In the genomic region with DNA sequence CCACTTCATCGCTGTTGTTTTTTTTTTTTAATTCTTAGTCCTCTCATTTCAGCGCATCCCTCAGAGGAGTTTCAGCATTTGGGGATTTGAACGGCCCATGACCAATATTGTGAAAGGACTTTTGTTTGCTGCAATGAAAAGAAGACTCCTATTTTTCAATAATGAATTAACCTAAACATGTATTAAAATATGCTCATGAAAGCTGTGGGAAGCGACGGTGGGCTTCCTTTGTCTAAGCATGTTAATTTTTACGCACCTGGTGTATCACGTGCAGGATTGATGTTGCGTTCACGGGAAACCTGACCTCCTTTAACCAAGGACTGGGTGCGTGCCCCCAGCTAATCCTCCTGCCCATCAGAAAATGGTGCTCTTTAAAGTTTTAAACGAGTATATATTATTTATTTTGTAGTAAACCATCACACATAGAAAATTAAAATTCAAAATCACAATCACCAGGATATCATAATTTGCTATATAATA, we compare ENCODE assay signal across 2 cellular contexts.
TF ChIP-seq lines count a peak whose summit lies in the region.

No MANE protein-coding gene starts in this region.

TF ChIP-seq in SK-N-SH, 30 proteins besides CTCF, POLR2A, EP300 and RAD21 (continued from another document):
- TF ChIP-seq FOXJ3 (CRISPR knock-in tag; IDR thresholded peaks at IDR 0.05) (no peak), GABPA (IDR thresholded peaks at IDR 0.05; ENCODE audit: low read depth) (no peak), TEAD4 (IDR thresholded peaks at IDR 0.05; ENCODE audit: borderline replicate concordance, insufficient read depth) (no peak), MXI1 (IDR thresholded peaks at IDR 0.05; ENCODE audit: low read depth, low read length) (no peak), GATA2 (CRISPR knock-in tag; IDR thresholded peaks at IDR 0.05) (no peak), RXRA (IDR thresholded peaks at IDR 0.05; ENCODE audit: borderline replicate concordance, low read depth) (no peak), ELF1 (IDR thresholded peaks at IDR 0.05) (no peak), SMC3 (IDR thresholded peaks at IDR 0.05; ENCODE audit: low read depth, low read length) (no peak), NFIC (IDR thresholded peaks at IDR 0.05; ENCODE audit: borderline replicate concordance) (no peak), EZH2phosphoT487 (IDR thresholded peaks at IDR 0.05; ENCODE audit: borderline replicate concordance, low read depth) (no peak), YY1 (IDR thresholded peaks at IDR 0.05; ENCODE audit: low read depth) (no peak), FOSL2 (IDR thresholded peaks at IDR 0.05; ENCODE audit: borderline replicate concordance, low read depth) (no peak), TCF12 (IDR thresholded peaks at IDR 0.05) (no peak)
- TF ChIP-seq, protein P1, sequence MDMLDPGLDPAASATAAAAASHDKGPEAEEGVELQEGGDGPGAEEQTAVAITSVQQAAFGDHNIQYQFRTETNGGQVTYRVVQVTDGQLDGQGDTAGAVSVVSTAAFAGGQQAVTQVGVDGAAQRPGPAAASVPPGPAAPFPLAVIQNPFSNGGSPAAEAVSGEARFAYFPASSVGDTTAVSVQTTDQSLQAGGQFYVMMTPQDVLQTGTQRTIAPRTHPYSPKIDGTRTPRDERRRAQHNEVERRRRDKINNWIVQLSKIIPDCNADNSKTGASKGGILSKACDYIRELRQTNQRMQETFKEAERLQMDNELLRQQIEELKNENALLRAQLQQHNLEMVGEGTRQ (IDR thresholded peaks at IDR 0.05; ENCODE audit: borderline replicate concordance, low read depth, low read length), result no peak

TF ChIP-seq in SK-N-SH treated with all-trans-retinoic acid at 6 μM for 48 hours, 23 proteins besides CTCF, POLR2A, EP300 and RAD21 (continued from another document):
- TF ChIP-seq, protein P2, sequence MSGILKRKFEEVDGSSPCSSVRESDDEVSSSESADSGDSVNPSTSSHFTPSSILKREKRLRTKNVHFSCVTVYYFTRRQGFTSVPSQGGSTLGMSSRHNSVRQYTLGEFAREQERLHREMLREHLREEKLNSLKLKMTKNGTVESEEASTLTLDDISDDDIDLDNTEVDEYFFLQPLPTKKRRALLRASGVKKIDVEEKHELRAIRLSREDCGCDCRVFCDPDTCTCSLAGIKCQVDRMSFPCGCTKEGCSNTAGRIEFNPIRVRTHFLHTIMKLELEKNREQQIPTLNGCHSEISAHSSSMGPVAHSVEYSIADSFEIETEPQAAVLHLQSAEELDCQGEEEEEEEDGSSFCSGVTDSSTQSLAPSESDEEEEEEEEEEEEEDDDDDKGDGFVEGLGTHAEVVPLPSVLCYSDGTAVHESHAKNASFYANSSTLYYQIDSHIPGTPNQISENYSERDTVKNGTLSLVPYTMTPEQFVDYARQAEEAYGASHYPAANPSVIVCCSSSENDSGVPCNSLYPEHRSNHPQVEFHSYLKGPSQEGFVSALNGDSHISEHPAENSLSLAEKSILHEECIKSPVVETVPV (CRISPR knock-in tag; IDR thresholded peaks at IDR 0.05), result no peak
